In genomic region chr14:86761611-86762010, GRCh38 we compare ENCODE assay signal across 27 cellular contexts.
"Had no signal": no experiment of that assay in that cellular context is flagged by ENCODE, and none has a peak within 500 bp of the region (broad histone marks: within the 10 kb centered on the region; RNA-seq: fewer than 3 reads in every experiment).

No MANE protein-coding gene starts in this region.

- H3K36me3 ChIP-seq: colonic mucosa, esophagus muscularis mucosa, esophagus squamous epithelium, gastrocnemius medialis, gastroesophageal sphincter, heart left ventricle, heart right ventricle had no signal

- H3K9me3 Mint-ChIP-seq: dendritic cell treated with granulocyte-macrophage colony-stimulating factor and Interleukin-4, amounts not matched to agents 40 ng/mL and 50 ng/mL, for 4 days; effector memory CD8-positive, alpha-beta T cell; endodermal cell had no signal

- H3K27me3 ChIP-seq: colonic mucosa, dorsolateral prefrontal cortex, esophagus muscularis mucosa, esophagus squamous epithelium, foreskin keratinocyte, gastrocnemius medialis, gastroesophageal sphincter, heart left ventricle, heart right ventricle, hepatocyte had no signal

- H3K4me2 ChIP-seq: hepatocyte had no signal

- ATAC-seq: effector memory CD8-positive, alpha-beta T cell; esophagus mucosa; foreskin keratinocyte; gastrocnemius medialis; gastroesophageal sphincter; heart left ventricle; heart right ventricle had no signal

- H3K27me3 Mint-ChIP-seq: dendritic cell treated with granulocyte-macrophage colony-stimulating factor and Interleukin-4, amounts not matched to agents 40 ng/mL and 50 ng/mL, for 4 days; effector memory CD8-positive, alpha-beta T cell had no signal

- H3K4me3 Mint-ChIP-seq: dendritic cell treated with granulocyte-macrophage colony-stimulating factor and Interleukin-4, amounts not matched to agents 40 ng/mL and 50 ng/mL, for 4 days; effector memory CD8-positive, alpha-beta T cell; endodermal cell had no signal

- H3K27ac Mint-ChIP-seq: dendritic cell treated with granulocyte-macrophage colony-stimulating factor and Interleukin-4, amounts not matched to agents 40 ng/mL and 50 ng/mL, for 4 days; effector memory CD8-positive, alpha-beta T cell; endodermal cell had no signal

- H3K4me1 ChIP-seq: colonic mucosa, esophagus muscularis mucosa, esophagus squamous epithelium, foreskin keratinocyte, gastrocnemius medialis, gastroesophageal sphincter, heart left ventricle, heart right ventricle had no signal

- H3K79me2 ChIP-seq: hepatocyte had no signal

- DNase-seq: colonic mucosa; cortex of kidney; dermis blood vessel endothelial cell; dorsolateral prefrontal cortex; effector CD4-positive, alpha-beta T cell; effector CD8-positive, alpha-beta T cell; effector memory CD4-positive, alpha-beta T cell; effector memory CD8-positive, alpha-beta T cell; endodermal cell; erythroblast; esophagus squamous epithelium; foreskin fibroblast; foreskin keratinocyte; foreskin melanocyte; gastrocnemius medialis; glutamatergic neuron; head of caudate nucleus; heart left ventricle; heart right ventricle had no signal

- H3K4me3 ChIP-seq: colonic mucosa, coronary artery, dorsolateral prefrontal cortex, esophagus muscularis mucosa, esophagus squamous epithelium, gastrocnemius medialis, gastroesophageal sphincter, heart left ventricle, heart right ventricle, hepatocyte had no signal

- H3K9me3 ChIP-seq: colonic mucosa, esophagus muscularis mucosa, gastrocnemius medialis, gastroesophageal sphincter, heart left ventricle, heart right ventricle had no signal

- H3K27ac ChIP-seq: colonic mucosa, coronary artery, dorsolateral prefrontal cortex, epithelial cell of prostate, esophagus muscularis mucosa, esophagus squamous epithelium, foreskin keratinocyte, gastrocnemius medialis, gastroesophageal sphincter, heart left ventricle, heart right ventricle, hepatocyte had no signal

- FAIRE-seq: endothelial cell of umbilical vein had no signal

- H2AFZ ChIP-seq: hepatocyte had no signal

- H3K4me1 Mint-ChIP-seq: endodermal cell had no signal
